21 cellular contexts compared by ENCODE assay signal in genomic region chr5:94440015-94440414, GRCh38.
"Had no signal": no experiment of that assay in that cellular context is flagged by ENCODE, and none has a peak within 500 bp of the region (broad histone marks: within the 10 kb centered on the region; RNA-seq: fewer than 3 reads in every experiment).

No MANE protein-coding gene starts in this region.

- DNase-seq: activated B cell treated with CpG ODN at 0.5 μM for 24 hours; activated CD4-positive, alpha-beta memory T cell treated with anti-CD3 and anti-CD28 coated beads for 36 hours; activated CD4-positive, alpha-beta T cell treated with anti-CD3 and anti-CD28 coated beads for 4 hours; activated CD8-positive, alpha-beta memory T cell treated with anti-CD3 and anti-CD28 coated beads, Interleukin-2, amount 10 ng/mL, durations not matched to agents 7 days and 5 days; activated naive CD4-positive, alpha-beta T cell; activated naive CD8-positive, alpha-beta T cell treated with anti-CD3 and anti-CD28 coated beads for 36 hours; amygdala; endodermal cell; foreskin melanocyte; glutamatergic neuron; left ventricle myocardium inferior; mammary epithelial cell; occipital lobe; posterior cingulate gyrus; stimulated activated CD4-positive, alpha-beta T cell treated with anti-CD3 and anti-CD28 coated beads, Interleukin-12 subunit alpha, Interleukin-12 subunit beta, amount 100 ng/mL, for 4 hours; stimulated activated CD4-positive, alpha-beta T cell treated with anti-CD3 and anti-CD28 coated beads, Interleukin-1b, Interleukin-23, amount 100 ng/mL, for 48 hours; stimulated activated naive CD4-positive, alpha-beta T cell treated with Interleukin-2 at 50 U/mL for 16 hours; T-helper 9 cell; tibial artery had no signal

- H3K4me1 ChIP-seq: left ventricle myocardium inferior, right atrium auricular region, tibial artery had no signal

- H3K36me3 ChIP-seq: right atrium auricular region had no signal

- ATAC-seq: activated CD8-positive, alpha-beta memory T cell treated with anti-CD3 and anti-CD28 coated beads, Interleukin-2, amount 10 ng/mL, durations not matched to agents 7 days and 5 days; activated T-helper 17 cell treated with anti-CD3 and anti-CD28 coated beads, Interleukin-2, amount 50 U/mL, for 72 hours had no signal

- H3K4me3 ChIP-seq: left ventricle myocardium inferior, right atrium auricular region, tibial artery had no signal

- H3K9me3 ChIP-seq: left ventricle myocardium inferior, right atrium auricular region, tibial artery had no signal

- H3K27me3 ChIP-seq: right atrium auricular region, tibial artery had no signal
